Comparison of ENCODE assay signal across 8 cellular contexts in the genomic region with DNA sequence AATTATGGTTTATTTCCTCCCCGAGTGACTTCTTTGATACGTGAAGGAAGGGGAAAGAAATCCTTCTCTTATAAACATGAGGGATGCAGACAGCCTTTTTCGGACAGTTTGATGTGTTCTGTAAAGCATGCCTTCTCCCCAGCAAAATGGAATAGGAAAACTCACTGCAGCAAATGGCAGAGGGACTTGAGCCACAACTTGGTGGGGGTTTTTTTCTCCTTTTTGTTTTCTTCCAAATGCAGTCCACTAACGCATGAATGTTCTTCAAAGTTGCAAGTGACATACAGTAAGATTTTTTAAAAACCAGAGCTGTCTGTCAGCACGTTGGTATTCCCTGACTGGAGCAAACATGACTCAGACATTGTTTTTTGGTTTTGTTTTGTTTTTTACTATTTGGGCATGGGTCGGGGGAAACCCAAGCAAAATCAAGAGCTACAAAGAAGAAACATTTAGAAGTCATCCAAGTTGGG. TPM values are rescaled to one million over a fixed set of nuclear protein-coding genes. Genes with fewer than 3 reads are reported as not detected.
A peak's percentile ranks its signal among the peaks of the same experiment; 100 is the strongest.
DNase-seq lines count a peak whose midpoint lies in the region; ATAC-seq and TF ChIP-seq lines count a peak whose summit lies in the region.

No MANE protein-coding gene starts in this region.

- H3K27me3 Mint-ChIP-seq in activated naive CD4-positive, alpha-beta T cell treated with anti-CD3 and anti-CD28 coated beads, Interleukin-2, amount 50 U/mL, for 24 hours: no peaks in the 10 kb centered on the region

- no peak for DNase-seq in activated naive CD4-positive, alpha-beta T cell treated with Interleukin-2 at 50 U/mL for 16 hours
- DNase-seq in body of pancreas (no peak), lung (ENCODE audit: low spot score) (no peak), upper lobe of right lung (no peak), NCI-H2227 (lab: John Stamatoyannopoulos, UW; ENCODE audit: unreplicated experiment) (no peak)

- no peak for TF ChIP-seq POLR2A in body of pancreas (IDR thresholded peaks at IDR 0.05)

- H3K27ac ChIP-seq in body of pancreas: peak overlapping the region in 3 of 4 donors; percentile 41 to 87 (median 77)
- peak overlapping the region; percentile 42 to 55 for H3K27ac ChIP-seq in lung (ENCODE audit: low read depth in 1 of 2, low read length in 1 of 2)
- H3K27ac ChIP-seq in upper lobe of right lung: peak overlapping the region; percentile 86

- peak; percentile 1 for ATAC-seq in body of pancreas
- ATAC-seq in lung (ENCODE audit: insufficient read depth, low FRiP score): no peak
- no peak for ATAC-seq in upper lobe of right lung
- ATAC-seq in GM21529 (IDR thresholded peaks at IDR 0.05; ENCODE audit: unreplicated experiment): no peak
- ATAC-seq in GM18502 (IDR thresholded peaks at IDR 0.05; ENCODE audit: poor library complexity, unreplicated experiment): no peak

- no peaks in the 10 kb centered on the region for H3K36me3 Mint-ChIP-seq in activated naive CD4-positive, alpha-beta T cell treated with anti-CD3 and anti-CD28 coated beads, Interleukin-2, amount 50 U/mL, for 24 hours

- peak overlapping the region; percentile 12 to 98 for H3K4me3 ChIP-seq in body of pancreas
- H3K4me3 ChIP-seq in lung: peak overlapping the region; percentile 39
- peak overlapping the region; percentile 80 for H3K4me3 ChIP-seq in upper lobe of right lung

- H3K4me1 ChIP-seq in body of pancreas: peaks cover 11% of the 10 kb centered on the region
- H3K4me1 ChIP-seq in lung (ENCODE audit: control insufficient read depth in 2 of 2, insufficient read depth in 2 of 2, low read length in 2 of 2): no peaks in the 10 kb centered on the region
- H3K4me1 ChIP-seq in upper lobe of right lung: peaks cover 4% of the 10 kb centered on the region

- no peaks in the 10 kb centered on the region for H3K27me3 ChIP-seq in body of pancreas
- no peaks in the 10 kb centered on the region for H3K27me3 ChIP-seq in lung (ENCODE audit: control insufficient read depth, insufficient read depth)
- H3K27me3 ChIP-seq in upper lobe of right lung: no peaks in the 10 kb centered on the region

- H3K4me3 Mint-ChIP-seq in activated naive CD4-positive, alpha-beta T cell treated with anti-CD3 and anti-CD28 coated beads, Interleukin-2, amount 50 U/mL, for 24 hours: peak overlapping the region; percentile 93

- H3K9me3 Mint-ChIP-seq in activated naive CD4-positive, alpha-beta T cell treated with anti-CD3 and anti-CD28 coated beads, Interleukin-2, amount 50 U/mL, for 24 hours: no peaks in the 10 kb centered on the region

- TF ChIP-seq CTCF in body of pancreas (IDR thresholded peaks at IDR 0.05) (no peak), lung (IDR thresholded peaks at IDR 0.05; ENCODE audit: control extremely low read depth, extremely low read depth) (no peak), upper lobe of right lung (IDR thresholded peaks at IDR 0.05) (no peak)

- H3K27ac Mint-ChIP-seq in activated naive CD4-positive, alpha-beta T cell treated with anti-CD3 and anti-CD28 coated beads, Interleukin-2, amount 50 U/mL, for 24 hours: peak overlapping the region; percentile 36

- intact Hi-C loops in body of pancreas (cut with DNase I): no loop called here
- intact Hi-C loops in upper lobe of right lung (cut with DNase I): no loop called here

- 0% methylated on average over 6 of the region's 6 CpGs for WGBS in body of pancreas, 2 donors
- 0 to 2% methylated on average over 6 of the region's 6 CpGs for WGBS in lung, 2 donors

- peaks cover 38% of the 10 kb centered on the region for H3K4me1 Mint-ChIP-seq in activated naive CD4-positive, alpha-beta T cell treated with anti-CD3 and anti-CD28 coated beads, Interleukin-2, amount 50 U/mL, for 24 hours

- no peaks in the 10 kb centered on the region for H3K9me3 ChIP-seq in body of pancreas
- peaks cover 0 to 2% of the 10 kb centered on the region in 2 donors for H3K9me3 ChIP-seq in lung (ENCODE audit: control insufficient read depth in 2 of 2, insufficient read depth in 1 of 2, low read length in 1 of 2)
- H3K9me3 ChIP-seq in upper lobe of right lung: no peaks in the 10 kb centered on the region

- H3K36me3 ChIP-seq in body of pancreas (replicated peaks in 1 of 2; ENCODE audit: insufficient read depth in 1 of 2, low read depth in 2 of 2) (no peaks in the 10 kb centered on the region), lung (ENCODE audit: control insufficient read depth in 2 of 2, insufficient read depth in 2 of 2, low read length in 2 of 2) (no peaks in the 10 kb centered on the region), upper lobe of right lung (no peaks in the 10 kb centered on the region)

RNA-seq across cellular contexts. Expression of a gene that starts 0.6 kb away (rescaled TPM):
- total RNA-seq in body of pancreas (10 to 100 TPM; 49.0 to 50.4 TPM), lung (10 to 100 TPM; 74.7 to 91.9 TPM), upper lobe of right lung (86.1 TPM)
- 10 to 100 TPM; 13.3 to 48.3 TPM for polyA plus RNA-seq in lung
